Comparison of ENCODE assay signal across 8 cellular contexts in the genomic region with DNA sequence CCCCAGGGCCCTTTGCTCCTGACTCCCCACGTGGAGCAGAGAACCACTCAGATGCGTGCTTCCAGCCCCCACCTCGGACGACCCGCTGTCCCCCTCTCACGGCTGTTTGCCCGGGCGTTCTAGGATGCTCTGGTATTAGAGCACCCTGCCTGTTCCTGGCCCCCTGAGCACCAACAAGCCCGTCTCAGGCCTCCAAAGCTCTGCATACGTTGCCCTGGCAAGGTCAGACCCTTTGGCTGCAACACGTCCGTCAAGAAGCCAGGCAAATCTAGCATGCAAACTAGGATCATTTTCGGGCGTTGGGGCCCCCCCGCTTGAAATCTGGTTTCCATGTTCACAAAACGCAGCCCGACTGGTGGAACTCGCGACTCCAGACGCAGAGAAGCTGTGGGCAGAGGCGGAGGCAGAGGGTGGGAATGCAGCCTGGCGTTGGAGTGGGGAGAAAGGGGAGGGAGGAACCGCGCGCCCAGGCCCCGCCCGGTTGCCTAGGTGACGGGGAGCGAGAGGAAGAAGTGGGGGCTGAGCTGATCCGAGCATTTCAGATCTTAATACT.
DNase-seq lines count a peak whose midpoint lies in the region; ATAC-seq and TF ChIP-seq lines count a peak whose summit lies in the region.

No MANE protein-coding gene starts in this region.

- intact Hi-C loops in heart right ventricle (cut with DNase I) = no loop called here

- H3K36me3 ChIP-seq in heart right ventricle = no peaks in the 10 kb centered on the region
- H3K36me3 ChIP-seq in parathyroid adenoma (ENCODE audit: control insufficient read depth, insufficient read depth, low read length) = no peaks in the 10 kb centered on the region

- H3K9me3 ChIP-seq in heart right ventricle (no peaks in the 10 kb centered on the region), parathyroid adenoma (ENCODE audit: control insufficient read depth, low read length) (no peaks in the 10 kb centered on the region)

- H3K4me3 ChIP-seq in heart right ventricle (peak overlapping the region in 9 of 10 donors; percentile 31 to 52 (median 49)), parathyroid adenoma (ENCODE audit: low read depth, low read length) (peak overlapping the region; percentile 38)

- H3K36me3 Mint-ChIP-seq in activated naive CD8-positive, alpha-beta T cell treated with anti-CD3 and anti-CD28 coated beads for 36 hours = no peaks in the 10 kb centered on the region

- no peak overlapping the region for H3K27ac ChIP-seq in heart right ventricle
- H3K27ac ChIP-seq in parathyroid adenoma = no peak overlapping the region

- H3K9me3 Mint-ChIP-seq in activated naive CD8-positive, alpha-beta T cell treated with anti-CD3 and anti-CD28 coated beads for 36 hours = no peaks in the 10 kb centered on the region

- peak overlapping the region; percentile 83 for H2AFZ ChIP-seq in parathyroid adenoma

- no peak overlapping the region for H3K9ac ChIP-seq in parathyroid adenoma

- ATAC-seq in heart right ventricle = peak; percentile 85 to 97 (median 96)

- H3K4me1 ChIP-seq in heart right ventricle (peaks cover 0 to 12% (median 0%) of the 10 kb centered on the region in 9 donors), parathyroid adenoma (no peaks in the 10 kb centered on the region)

- TF ChIP-seq CTCF in GM10248 (IDR thresholded peaks at IDR 0.05; ENCODE audit: control extremely low read depth, extremely low read depth, low read depth, missing control alignments) (no peak), heart right ventricle (IDR thresholded peaks at IDR 0.05) (no peak), parathyroid adenoma (IDR thresholded peaks at IDR 0.05) (no peak)

- no peaks in the 10 kb centered on the region for H3K79me2 ChIP-seq in parathyroid adenoma

- CTCF ChIA-PET in GM10248 (lab: Yijun Ruan, JAX) = interaction anchor here (1.3 to 2.0 kb wide), 6 partner anchors 8 to 242 kb away, joined by 3 to 9 read pairs (median 4); no protein-coding TSS in a partner anchor

- DNase-seq in A172 (ENCODE audit: low spot score) (peak; percentile 49), GM10248 (ENCODE audit: extremely low spot score) (peak; percentile 62), NCI-H1694 treated with DMSO at 0.1 percent for 48 hours (lab: John Stamatoyannopoulos, UW) (peak; percentile 67), heart right ventricle (peak; percentile 77 to 80), LoVo (ENCODE audit: low spot score) (no peak), SW 1271 (lab: John Stamatoyannopoulos, UW) (no peak)
- DNase-seq in activated naive CD8-positive, alpha-beta T cell treated with anti-CD3 and anti-CD28 coated beads for 36 hours = peak; percentile 22

- peaks cover 39% of the 10 kb centered on the region for H3K27me3 Mint-ChIP-seq in activated naive CD8-positive, alpha-beta T cell treated with anti-CD3 and anti-CD28 coated beads for 36 hours

- H3K27me3 ChIP-seq in heart right ventricle = no peaks in the 10 kb centered on the region
- H3K27me3 ChIP-seq in parathyroid adenoma (ENCODE audit: control insufficient read depth, insufficient read depth, low read length) = no peaks in the 10 kb centered on the region

- H3K4me2 ChIP-seq in parathyroid adenoma (ENCODE audit: low read length) = peak overlapping the region; percentile 41

- POLR2A ChIA-PET in GM10248 (lab: Yijun Ruan, JAX) = no interaction called here

- no peak overlapping the region for H3K27ac Mint-ChIP-seq in activated naive CD8-positive, alpha-beta T cell treated with anti-CD3 and anti-CD28 coated beads for 36 hours

- WGBS in heart right ventricle, 2 donors = 6% methylated on average over 30 of the region's 30 CpGs

- peak overlapping the region; percentile 32 for H3K4me3 Mint-ChIP-seq in activated naive CD8-positive, alpha-beta T cell treated with anti-CD3 and anti-CD28 coated beads for 36 hours

- H3K4me1 Mint-ChIP-seq in activated naive CD8-positive, alpha-beta T cell treated with anti-CD3 and anti-CD28 coated beads for 36 hours = peaks cover 9% of the 10 kb centered on the region

Comparison
In these comparisons a context has a peak if more than half of its experiments do, and no peak if none do; other contexts are left out.
1. DNase-seq: peak in A172 (single experiment), GM10248 (single experiment), NCI-H1694 treated with DMSO at 0.1 percent for 48 hours (single experiment), activated naive CD8-positive, alpha-beta T cell treated with anti-CD3 and anti-CD28 coated beads for 36 hours (single experiment) and heart right ventricle (2 of 2); none in LoVo (single experiment) and SW 1271 (0 of 2).